In the genomic region with DNA sequence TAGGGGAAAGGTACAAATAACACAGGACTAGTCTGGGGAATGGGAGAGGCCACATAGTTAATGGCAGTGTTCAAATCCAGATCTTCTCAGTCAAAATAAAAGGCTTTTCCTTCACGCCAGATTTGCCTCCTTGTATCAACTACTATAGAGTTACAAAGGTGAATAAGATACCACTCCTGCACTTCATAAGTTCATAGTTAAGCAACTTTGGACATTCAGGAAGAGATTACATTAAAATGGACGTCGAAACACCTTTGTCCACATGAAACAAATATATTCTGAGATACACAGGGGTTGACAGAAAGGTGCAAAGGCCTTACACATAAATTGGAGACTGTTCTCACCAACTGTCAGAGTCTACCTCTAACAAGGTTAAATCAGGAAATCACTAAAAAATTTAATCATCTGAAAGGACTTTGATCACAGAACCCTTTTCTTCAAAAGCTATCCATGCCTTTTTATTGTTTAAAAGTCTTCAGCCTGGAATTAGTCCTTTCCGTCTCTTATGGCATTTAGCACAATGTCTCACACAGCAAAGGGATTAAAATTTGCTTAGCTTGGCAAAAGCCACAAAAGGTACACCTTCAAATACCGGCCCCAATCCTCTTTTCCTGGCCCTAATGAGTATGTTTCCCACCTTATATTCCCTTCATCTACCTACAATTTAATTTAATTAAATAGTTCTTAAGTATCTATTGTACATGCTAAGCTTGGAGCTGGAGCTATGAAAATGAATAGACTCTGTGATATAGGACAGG, we compare ENCODE assay signal across 25 cellular contexts. TPM values are rescaled to one million over a fixed set of nuclear protein-coding genes. Genes with fewer than 3 reads are reported as not detected.
"Had no signal": no experiment of that assay in that cellular context is flagged by ENCODE, and none has a peak within 500 bp of the region (broad histone marks: within the 10 kb centered on the region; RNA-seq: fewer than 3 reads in every experiment).

No MANE protein-coding gene starts in this region.

- H3K36me3 ChIP-seq: MG63, SJSA1 had no signal

- FAIRE-seq: HTR-8/SVneo, RCC 7860 had no signal

- DNase-seq: Karpas-422, KG1, MG63, NCI-H1092, NCI-H1105 treated with DMSO at 0.1 percent for 48 hours, NCI-H1417 treated with DMSO at 0.1 percent for 48 hours, NCI-H146, NCI-H1694 treated with DMSO at 0.1 percent for 48 hours, NCI-H1930, NCI-H2081, NCI-H2107, NCI-H226, NCI-H446, NCI-H510A, NCI-H524 treated with DMSO at 0.1 percent for 48 hours, NCI-H69, NCI-H774, Right ventricle myocardium superior, RPMI8226, SIG-M5 had no signal

- H3K4me1 ChIP-seq: SJSA1 had no signal

- H3K9me3 ChIP-seq: MG63, SJSA1 had no signal

- H3K27ac ChIP-seq: HL-60, SJSA1, SK-N-MC had no signal

- H3K4me3 ChIP-seq: MG63, SJSA1, SK-N-MC had no signal

RNA-seq across cellular contexts. Expression of gene F5, which starts 8.1 kb away (rescaled TPM):
- total RNA-seq: SJSA1 had no signal

RNA-seq across cellular contexts. Expression of gene SELP, which starts 51.8 kb away (rescaled TPM):
- total RNA-seq: SJSA1 had no signal
